Comparison of ENCODE assay signal across 1 cellular context in genomic region chr12:121638298-121639202, GRCh38.
TF ChIP-seq lines count a peak whose summit lies in the region.

No MANE protein-coding gene starts in this region.

TF ChIP-seq in GM23338, 12 proteins besides CTCF, POLR2A, EP300 and RAD21 (continued from another document):
- TF ChIP-seq REST (IDR thresholded peaks at IDR 0.05; ENCODE audit: unreplicated experiment) (no peak), STAT1 (IDR thresholded peaks at IDR 0.05; ENCODE audit: unreplicated experiment) (no peak)
